Comparison of ENCODE assay signal across 1 cellular context in genomic region chr3:193912621-193913178, GRCh38.
TF ChIP-seq lines count a peak whose summit lies in the region.

No MANE protein-coding gene starts in this region.

TF ChIP-seq in H1, 55 proteins besides CTCF, POLR2A, EP300 and RAD21:
- no peak for TF ChIP-seq BCL11A (IDR thresholded peaks at IDR 0.05; ENCODE audit: low read depth in 2 of 2, low read length in 2 of 2)
- TF ChIP-seq JUN (IDR thresholded peaks at IDR 0.05; ENCODE audit: low read depth, low read length), result no peak
- TF ChIP-seq CBX8 (IDR thresholded peaks at IDR 0.05; ENCODE audit: borderline replicate concordance, low read depth, low read length), result no peak
